In the genomic region with DNA sequence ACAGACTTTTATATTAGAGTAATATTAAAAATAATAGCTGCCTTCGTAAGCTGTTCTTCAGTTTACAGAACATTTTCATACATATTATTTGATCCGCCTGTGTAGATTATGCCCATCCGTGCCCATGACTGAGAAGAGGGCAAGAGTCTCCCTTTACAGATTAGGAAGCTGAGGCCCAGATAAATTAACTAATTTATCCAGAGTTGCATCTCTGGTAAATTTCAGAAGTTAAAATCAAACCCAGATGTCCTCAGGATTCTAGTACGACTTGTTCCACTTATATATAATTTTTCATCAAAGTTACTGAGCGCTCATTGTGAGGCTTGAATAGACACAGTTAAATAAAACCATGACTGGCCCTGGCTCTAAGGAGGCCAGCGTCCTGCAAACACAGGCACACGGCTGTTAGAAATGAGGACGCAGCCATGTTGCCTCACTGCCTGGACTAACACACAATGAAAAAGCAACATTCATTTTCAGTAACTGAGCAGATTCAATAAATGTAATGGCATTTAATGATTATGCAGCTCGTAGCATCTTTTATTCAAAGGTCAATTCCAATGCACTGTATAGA, we compare ENCODE assay signal across 35 cellular contexts.
"Had no signal": no experiment of that assay in that cellular context is flagged by ENCODE, and none has a peak within 500 bp of the region (broad histone marks: within the 10 kb centered on the region; RNA-seq: fewer than 3 reads in every experiment).

No MANE protein-coding gene starts in this region.

- H3K4me3 ChIP-seq: adrenal gland, body of pancreas, breast epithelium had no signal

- ATAC-seq: activated CD4-positive, CD25-positive, alpha-beta regulatory T cell treated with anti-CD3 and anti-CD28 coated beads, Interleukin-2, amount 50 U/mL, for 24 hours; activated CD8-positive, alpha-beta T cell treated with anti-CD3 and anti-CD28 coated beads for 36 hours; activated naive CD4-positive, alpha-beta T cell treated with anti-CD3 and anti-CD28 coated beads, Interleukin-2, amount 50 U/mL, for 72 hours; activated T-cell treated with anti-CD3 and anti-CD28 coated beads, Interleukin-2, amount 50 U/mL, for 4 hours; activated T-cell treated with anti-CD3 and anti-CD28 coated beads, Interleukin-2, amount 50 U/mL, for 72 hours; activated T-helper 17 cell treated with anti-CD3 and anti-CD28 coated beads, Interleukin-2, amount 50 U/mL, for 72 hours; body of pancreas; WTC11 had no signal

- FAIRE-seq: astrocyte, colon, TTC549 had no signal

- H3K9me3 ChIP-seq: adrenal gland, body of pancreas, breast epithelium had no signal

- DNase-seq: activated CD4-positive, alpha-beta memory T cell treated with anti-CD3 and anti-CD28 coated beads for 36 hours; activated CD4-positive, alpha-beta T cell treated with anti-CD3 and anti-CD28 coated beads for 4 hours; activated CD4-positive, alpha-beta T cell treated with anti-CD3 and anti-CD28 coated beads, Interleukin-2, amount 10 ng/mL, durations not matched to agents 24 days and 14 days; activated CD4-positive, alpha-beta T cell treated with anti-CD3 and anti-CD28 coated beads, Interleukin-2, amount 50 U/mL, for 1 hour; activated CD4-positive, alpha-beta T cell treated with anti-CD3 and anti-CD28 coated beads, Interleukin-2, amount 50 U/mL, for 4 hours; activated CD4-positive, CD25-positive, alpha-beta regulatory T cell; activated CD8-positive, alpha-beta memory T cell treated with anti-CD3 and anti-CD28 coated beads, Interleukin-2, amount 50 U/mL, for 4 hours; activated CD8-positive, alpha-beta T cell treated with anti-CD3 and anti-CD28 coated beads for 36 hours; activated effector memory CD4-positive, alpha-beta T cell treated with anti-CD3 and anti-CD28 coated beads, Interleukin-2, amount 50 U/mL, for 16 hours; activated gamma-delta T cell treated with Interleukin-2 at 50 U/mL for 16 hours; activated naive CD4-positive, alpha-beta T cell; activated naive CD4-positive, alpha-beta T cell treated with anti-CD3 and anti-CD28 coated beads for 36 hours; activated naive CD4-positive, alpha-beta T cell treated with anti-CD3 and anti-CD28 coated beads, Interleukin-2, amount 50 U/mL, for 16 hours; activated naive CD8-positive, alpha-beta T cell treated with anti-CD3 and anti-CD28 coated beads for 36 hours; activated T-cell treated with anti-CD3 and anti-CD28 coated beads for 4 hours; activated T-cell treated with anti-CD3 and anti-CD28 coated beads, Interleukin-2, amount 50 U/mL, for 1 hour; activated T-cell treated with anti-CD3 and anti-CD28 coated beads, Interleukin-2, amount 50 U/mL, for 4 hours; activated T-cell treated with anti-CD3 and anti-CD28 coated beads, Interleukin-2, amount 50 U/mL, for 72 hours; adrenal gland; amniotic stem cell; aorta; body of pancreas; brain microvascular endothelial cell; central memory CD4-positive, alpha-beta T cell; T-helper 2 cell; T-helper 9 cell; WERI-Rb-1 had no signal

- H3K36me3 ChIP-seq: adrenal gland, brain microvascular endothelial cell, breast epithelium, WERI-Rb-1 had no signal

- H3K4me1 ChIP-seq: adrenal gland, body of pancreas, breast epithelium had no signal

- H3K27me3 ChIP-seq: adrenal gland, body of pancreas, brain microvascular endothelial cell, breast epithelium had no signal

- H3K27ac ChIP-seq: adrenal gland, body of pancreas, brain microvascular endothelial cell, breast epithelium, WERI-Rb-1 had no signal
